Comparison of ENCODE assay signal across 29 cellular contexts in the genomic region with DNA sequence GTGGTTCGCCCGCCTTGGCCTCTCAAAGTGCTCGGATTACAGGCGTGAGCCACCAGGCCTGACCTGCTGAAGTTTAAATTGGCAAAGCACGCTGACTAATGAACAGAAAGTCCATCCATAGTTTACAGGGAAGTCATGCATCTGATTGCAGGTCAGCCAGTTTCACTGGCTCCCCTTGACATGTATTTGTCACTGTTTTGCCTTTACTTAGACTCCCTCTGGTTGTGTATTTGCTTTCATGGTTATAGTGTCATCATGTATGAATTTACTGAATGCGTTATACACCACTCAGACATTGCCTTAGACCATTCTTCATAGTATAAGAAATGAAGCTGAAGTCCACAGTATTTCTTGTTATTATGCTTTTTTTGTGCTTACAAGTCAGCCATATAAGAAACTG.
"Had no signal": no experiment of that assay in that cellular context is flagged by ENCODE, and none has a peak within 500 bp of the region (broad histone marks: within the 10 kb centered on the region; RNA-seq: fewer than 3 reads in every experiment).

No MANE protein-coding gene starts in this region.

- H3K27ac Mint-ChIP-seq: activated B cell treated with CpG ODN at 0.5 μM for 24 hours; activated naive CD8-positive, alpha-beta T cell treated with anti-CD3 and anti-CD28 coated beads for 36 hours; memory B cell; nephron progenitor cell; T-helper 1 cell treated with Interleukin-12 subunit alpha and Interleukin-12 subunit beta and Interleukin-4 antibody, amounts not matched to agents 30 μg/mL and 1 μg/mL, for 36 hours had no signal

- H3K36me3 Mint-ChIP-seq: activated naive CD8-positive, alpha-beta T cell treated with anti-CD3 and anti-CD28 coated beads for 36 hours had no signal

- FAIRE-seq: astrocyte, colon, islet of Langerhans, small intestine had no signal

- H3K4me1 Mint-ChIP-seq: activated naive CD8-positive, alpha-beta T cell treated with anti-CD3 and anti-CD28 coated beads for 36 hours; central memory CD8-positive, alpha-beta T cell had no signal

- H3K79me2 ChIP-seq: parathyroid adenoma had no signal

- H3K36me3 ChIP-seq: esophagus squamous epithelium, gastroesophageal sphincter, right lobe of liver, thoracic aorta, upper lobe of left lung had no signal

- H3K9me3 Mint-ChIP-seq: activated naive CD8-positive, alpha-beta T cell treated with anti-CD3 and anti-CD28 coated beads for 36 hours; central memory CD8-positive, alpha-beta T cell had no signal

- H3K27me3 Mint-ChIP-seq: activated B cell treated with CpG ODN at 0.5 μM for 24 hours; activated naive CD8-positive, alpha-beta T cell treated with anti-CD3 and anti-CD28 coated beads for 36 hours; central memory CD8-positive, alpha-beta T cell; memory B cell had no signal

- H3K4me3 ChIP-seq: esophagus squamous epithelium, gastroesophageal sphincter, right lobe of liver, thoracic aorta, upper lobe of left lung had no signal

- H3K9me3 ChIP-seq: esophagus squamous epithelium, right lobe of liver, thoracic aorta, upper lobe of left lung had no signal

- H2AFZ ChIP-seq: parathyroid adenoma had no signal

- ATAC-seq: activated T-cell treated with anti-CD3 and anti-CD28 coated beads, Interleukin-2, amount 50 U/mL, for 4 hours; gastroesophageal sphincter; left cardiac atrium; right lobe of liver had no signal

- DNase-seq: activated B cell treated with CpG ODN at 0.5 μM for 24 hours; activated CD4-positive, alpha-beta T cell treated with anti-CD3 and anti-CD28 coated beads for 4 hours; activated CD4-positive, alpha-beta T cell treated with anti-CD3 and anti-CD28 coated beads, Interleukin-2, amount 50 U/mL, for 48 hours; activated CD8-positive, alpha-beta memory T cell treated with anti-CD3 and anti-CD28 coated beads, Interleukin-2, amount 50 U/mL, for 48 hours; activated naive CD4-positive, alpha-beta T cell treated with Interleukin-2 at 50 U/mL for 16 hours; activated naive CD8-positive, alpha-beta T cell treated with anti-CD3 and anti-CD28 coated beads for 36 hours; activated T-cell treated with anti-CD3 and anti-CD28 coated beads, Interleukin-2, amount 50 U/mL, for 4 hours; effector memory CD4-positive, alpha-beta T cell; esophagus squamous epithelium; head of caudate nucleus; hypothalamus; left cardiac atrium; nephron progenitor cell; right lobe of liver; small intestine; stimulated activated CD4-positive, alpha-beta T cell treated with anti-CD3 and anti-CD28 coated beads, Interleukin-15, amount 100 ng/mL, for 24 hours; stimulated activated CD8-positive, alpha-beta memory T cell treated with anti-CD3 and anti-CD28 coated beads, Interleukin-4, amount 100 ng/mL, for 48 hours; stimulated activated naive CD4-positive, alpha-beta T cell treated with Interleukin-2 at 50 U/mL for 16 hours; T1000; upper lobe of left lung had no signal

- H3K9ac ChIP-seq: parathyroid adenoma had no signal

- H3K27me3 ChIP-seq: esophagus squamous epithelium, gastroesophageal sphincter, right lobe of liver, upper lobe of left lung had no signal

- H3K4me3 Mint-ChIP-seq: activated B cell treated with CpG ODN at 0.5 μM for 24 hours; activated naive CD8-positive, alpha-beta T cell treated with anti-CD3 and anti-CD28 coated beads for 36 hours; activated T-cell treated with anti-CD3 and anti-CD28 coated beads, Interleukin-2, amount 50 U/mL, for 4 hours; central memory CD8-positive, alpha-beta T cell; nephron progenitor cell; T-helper 1 cell treated with Interleukin-12 subunit alpha and Interleukin-12 subunit beta and Interleukin-4 antibody, amounts not matched to agents 30 μg/mL and 1 μg/mL, for 36 hours had no signal

- H3K27ac ChIP-seq: gastroesophageal sphincter, parathyroid adenoma, right lobe of liver, thoracic aorta, upper lobe of left lung had no signal

- H3K4me1 ChIP-seq: gastroesophageal sphincter, right lobe of liver, upper lobe of left lung had no signal
